ENCODE assay signal across 13 cellular contexts in genomic region chr2:210007895-210008294, GRCh38. TPM values are rescaled to one million over a fixed set of nuclear protein-coding genes. Genes with fewer than 3 reads are reported as not detected.
DNase-seq lines count a peak whose midpoint lies in the region; ATAC-seq and TF ChIP-seq lines count a peak whose summit lies in the region.
"Had no signal": no experiment of that assay in that cellular context is flagged by ENCODE, and none has a peak within 500 bp of the region (broad histone marks: within the 10 kb centered on the region; RNA-seq: fewer than 3 reads in every experiment).

No MANE protein-coding gene starts in this region.

- in situ Hi-C loops in KBM-7 (cut with MboI; ENCODE audit: low pct_unique_long_range_greater_than_20kb, low sequenced_read_pairs), result no loop called here

- H3K4me3 ChIP-seq in choroid plexus epithelial cell (ENCODE audit: low read depth, low read length) (no peak overlapping the region), lung (no peak overlapping the region), colonic mucosa (no peak overlapping the region)

- H3K27me3 ChIP-seq in lung (ENCODE audit: control insufficient read depth, insufficient read depth), result no peaks in the 10 kb centered on the region
- no peaks in the 10 kb centered on the region for H3K27me3 ChIP-seq in colonic mucosa

- H3K9ac ChIP-seq in colonic mucosa (ENCODE audit: low read depth in 2 of 2, low read length in 2 of 2), result no peak overlapping the region

- H3K36me3 ChIP-seq in lung (ENCODE audit: control insufficient read depth in 2 of 2, insufficient read depth in 2 of 2, low read length in 2 of 2), result peaks cover 2% of the 10 kb centered on the region in 2 donors
- H3K36me3 ChIP-seq in colonic mucosa, result no peaks in the 10 kb centered on the region

- TF ChIP-seq CTCF in choroid plexus epithelial cell (conservative IDR thresholded peaks at IDR 0.05; ENCODE audit: low read depth, low read length) (no peak), lung (IDR thresholded peaks at IDR 0.05; ENCODE audit: control extremely low read depth, extremely low read depth) (no peak), colonic mucosa (IDR thresholded peaks at IDR 0.05) (no peak)

- 76 to 80% methylated on average over 2 of the region's 2 CpGs for WGBS in lung, 2 donors

- ATAC-seq in HG03108 (IDR thresholded peaks at IDR 0.05; ENCODE audit: unreplicated experiment), result peak; percentile 43
- ATAC-seq in lung (ENCODE audit: insufficient read depth, low FRiP score), result peak; percentile 32

- DNase-seq in COLO829 (ENCODE audit: low spot score) (peak; percentile 38), choroid plexus epithelial cell (ENCODE audit: low read depth) (peak; percentile 14), lung (ENCODE audit: low spot score) (no peak), NCI-H82 (lab: John Stamatoyannopoulos, UW) (no peak), middle frontal gyrus (ENCODE audit: extremely low spot score, low spot score) (no peak), KBM-7 (no peak), colonic mucosa (no peak)
- DNase-seq: activated naive CD4-positive, alpha-beta T cell treated with anti-CD3 and anti-CD28 coated beads, Interleukin-2, amount 50 U/mL, for 16 hours; DMS79; HFFc6; stimulated activated CD4-positive, alpha-beta T cell treated with anti-CD3 and anti-CD28 coated beads, Interleukin-1b, Interleukin-23, amount 100 ng/mL, for 48 hours had no signal

- H3K4me1 ChIP-seq in lung (ENCODE audit: control insufficient read depth in 2 of 2, insufficient read depth in 2 of 2, low read length in 2 of 2) (peaks cover 0 to 12% of the 10 kb centered on the region in 2 donors), colonic mucosa (no peaks in the 10 kb centered on the region)

- intact Hi-C loops in colonic mucosa (cut with DNase I), result loop anchor here (10.0 kb wide), 1 partner anchor 167 kb away; the partner anchor contains the start of gene KANSL1L

- H3K9me3 ChIP-seq in lung (ENCODE audit: control insufficient read depth in 2 of 2, insufficient read depth in 1 of 2, low read length in 1 of 2), result no peaks in the 10 kb centered on the region
- H3K9me3 ChIP-seq in colonic mucosa, result no peaks in the 10 kb centered on the region

- H3K27ac ChIP-seq in lung (ENCODE audit: low read depth in 1 of 2, low read length in 1 of 2) (peak overlapping the region in 1 of 2 donors; percentile 44), colonic mucosa (no peak overlapping the region)
- H3K27ac ChIP-seq: VCaP had no signal

RNA-seq across cellular contexts. Expression of gene RPE, which starts 5.5 kb away (rescaled TPM):
- total RNA-seq in lung (10 to 100 TPM; 42.3 to 72.2 TPM), colonic mucosa (10 to 100 TPM; 47.5 to 71.6 TPM)
- 10 to 100 TPM; 12.5 to 25.4 TPM for polyA plus RNA-seq in lung

Comparison
In these comparisons a context has a peak if more than half of its experiments do, and no peak if none do; other contexts are left out.
1. DNase-seq: peak in COLO829 (single experiment) and choroid plexus epithelial cell (single experiment); none in lung (single experiment), NCI-H82 (single experiment), middle frontal gyrus (single experiment), KBM-7 (single experiment) and colonic mucosa (single experiment).